8 cellular contexts compared by ENCODE assay signal in the genomic region with DNA sequence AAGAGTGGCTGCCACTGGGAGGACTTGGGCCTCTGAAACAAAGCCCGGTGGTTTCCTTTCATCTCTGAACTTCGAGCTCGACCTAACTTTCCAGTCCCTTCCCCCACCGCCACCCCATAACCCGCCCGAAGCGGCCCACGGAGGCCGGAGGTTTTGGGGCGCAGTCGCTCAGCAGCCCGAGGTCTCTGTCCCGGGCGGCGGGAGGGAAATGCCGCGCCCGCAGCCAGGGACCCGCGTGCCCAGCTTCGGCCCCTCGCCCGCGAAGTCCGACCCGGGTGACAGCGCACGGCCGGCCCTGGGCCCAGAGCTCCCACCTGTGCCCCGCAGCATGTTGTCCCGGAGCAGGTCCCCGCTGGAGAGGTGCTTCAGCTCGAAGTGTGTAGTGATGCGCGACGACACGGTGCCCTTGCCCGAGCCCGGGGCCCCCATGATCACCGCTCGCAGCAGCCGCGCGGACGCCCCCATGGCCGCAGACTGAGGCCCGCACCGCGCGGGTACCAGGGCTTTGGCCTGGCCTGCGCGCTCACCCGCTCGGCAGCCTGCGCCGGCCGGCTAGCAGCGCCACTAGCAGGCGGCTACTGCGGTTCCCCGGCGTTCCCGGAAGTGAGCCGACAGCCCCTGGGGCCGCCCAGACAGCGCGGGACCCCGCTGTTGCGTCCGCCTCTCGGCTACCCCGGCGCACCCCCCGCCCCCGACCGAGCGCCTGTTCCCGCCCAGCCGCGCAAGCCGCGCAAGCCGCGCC. TPM values are rescaled to one million over a fixed set of nuclear protein-coding genes. Genes with fewer than 3 reads are reported as not detected.
DNase-seq lines count a peak whose midpoint lies in the region; ATAC-seq and TF ChIP-seq lines count a peak whose summit lies in the region.

A gene (minus strand): TSS at position 580 of the 742 bp plus-strand sequence. CDS start 115 bp downstream, at position 465.

- H3K27me3 Mint-ChIP-seq in activated CD4-positive, alpha-beta T cell treated with anti-CD3 and anti-CD28 coated beads, Interleukin-2, amount 10 ng/mL, durations not matched to agents 24 days and 14 days = no peaks in the 10 kb centered on the region

- TF ChIP-seq CTCF in coronary artery (IDR thresholded peaks at IDR 0.05) = no peak

- intact Hi-C loops in activated CD4-positive, alpha-beta T cell treated with anti-CD3 and anti-CD28 coated beads, Interleukin-2, amount 10 ng/mL, durations not matched to agents 24 days and 14 days (cut with micrococcal nuclease) = loop anchor here (1.0 to 5.0 kb wide), 6 partner anchors 52 to 245 kb away; a partner anchor contains a TSS

- peaks cover 2% of the 10 kb centered on the region for H3K36me3 Mint-ChIP-seq in activated CD4-positive, alpha-beta T cell treated with anti-CD3 and anti-CD28 coated beads, Interleukin-2, amount 10 ng/mL, durations not matched to agents 24 days and 14 days (ENCODE audit: low read depth)

- in situ Hi-C loops in GM18951 (cut with MboI; ENCODE audit: low sequenced_read_pairs, unreplicated experiment) = loop anchor here (10.0 kb wide), 1 partner anchor 244 kb away; a partner anchor contains a TSS

- TF ChIP-seq POLR2A in GM18951 (IDR thresholded peaks at IDR 0.05; ENCODE audit: extremely low read depth, insufficient read depth, insufficient read length) = peak; percentile 95

- DNase-seq in AML-193 (lab: John Stamatoyannopoulos, UW) (peak; percentile 77 to 79), NCI-H446 treated with DMSO at 0.1 percent for 48 hours (lab: John Stamatoyannopoulos, UW) (peak; percentile 72), coronary artery (ENCODE audit: low spot score) (peak; percentile 92), left kidney (ENCODE audit: low read depth, low spot score) (peak; percentile 97)
- peak; percentile 96 for DNase-seq in activated CD4-positive, alpha-beta T cell treated with anti-CD3 and anti-CD28 coated beads, Interleukin-2, amount 10 ng/mL, durations not matched to agents 24 days and 14 days
- DNase-seq in stimulated activated CD4-positive, alpha-beta T cell treated with anti-CD3 and anti-CD28 coated beads, Interleukin-2, amount 100 ng/mL, for 24 hours = peak; percentile 83 to 89

- peak; percentile 88 for ATAC-seq in HG03159 (IDR thresholded peaks at IDR 0.05; ENCODE audit: unreplicated experiment)

- H3K4me1 Mint-ChIP-seq in activated CD4-positive, alpha-beta T cell treated with anti-CD3 and anti-CD28 coated beads, Interleukin-2, amount 10 ng/mL, durations not matched to agents 24 days and 14 days = peaks cover 31% of the 10 kb centered on the region

- peak within 1 kb of the TSS; percentile 90 for H3K27ac Mint-ChIP-seq in activated CD4-positive, alpha-beta T cell treated with anti-CD3 and anti-CD28 coated beads, Interleukin-2, amount 10 ng/mL, durations not matched to agents 24 days and 14 days

- peak within 1 kb of the TSS; percentile 91 to 97 for H3K27ac ChIP-seq in coronary artery

- no peaks in the 10 kb centered on the region for H3K9me3 Mint-ChIP-seq in activated CD4-positive, alpha-beta T cell treated with anti-CD3 and anti-CD28 coated beads, Interleukin-2, amount 10 ng/mL, durations not matched to agents 24 days and 14 days

- peak within 1 kb of the TSS; percentile 88 for H3K4me3 ChIP-seq in coronary artery

- H3K4me3 Mint-ChIP-seq in activated CD4-positive, alpha-beta T cell treated with anti-CD3 and anti-CD28 coated beads, Interleukin-2, amount 10 ng/mL, durations not matched to agents 24 days and 14 days = peak within 1 kb of the TSS; percentile 87

RNA-seq across cellular contexts. Expression of the gene that starts here (rescaled TPM):
- 22.9 and 27.3 TPM in 2 replicates for total RNA-seq in activated CD4-positive, alpha-beta T cell treated with anti-CD3 and anti-CD28 coated beads, Interleukin-2, amount 10 ng/mL, durations not matched to agents 24 days and 14 days

Comparison
In these comparisons a context has a peak if more than half of its experiments do, and no peak if none do; other contexts are left out.
1. Peak in every context shown above with its lines: DNase-seq, ATAC-seq, H3K4me3 ChIP-seq and H3K27ac ChIP-seq.